Comparison of ENCODE assay signal across 1 cellular context in the genomic region with DNA sequence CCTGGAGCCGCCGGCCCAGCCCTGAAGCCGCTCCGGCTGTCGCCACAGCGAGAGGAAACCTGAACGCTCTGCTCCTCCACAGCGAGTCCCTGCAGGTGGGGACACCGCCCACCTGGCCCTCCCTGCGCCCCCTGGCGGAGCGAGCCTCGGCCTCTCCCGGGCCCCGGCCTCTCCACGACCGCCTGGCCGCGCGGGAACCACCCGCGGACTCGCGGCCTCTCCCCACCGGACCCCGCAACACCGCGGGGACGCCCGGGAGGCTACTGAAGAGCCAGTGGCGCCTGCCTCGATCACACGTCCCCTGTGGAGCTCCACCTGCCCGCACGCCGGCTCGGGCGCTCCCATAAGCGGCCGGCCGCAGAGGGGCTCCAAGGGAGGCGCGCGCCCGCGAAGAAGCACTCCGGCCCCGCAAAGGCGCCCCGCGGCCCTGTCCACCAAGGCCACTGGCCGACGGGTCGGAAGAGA.
TF ChIP-seq lines count a peak whose summit lies in the region.

No MANE protein-coding gene starts in this region.

TF ChIP-seq in K562, 482 proteins besides CTCF, POLR2A, EP300 and RAD21 (continued from another document and continues in another):
- TF ChIP-seq CLOCK (CRISPR knock-in tag; IDR thresholded peaks at IDR 0.05; ENCODE audit: borderline replicate concordance) (no peak), ZEB2 (IDR thresholded peaks at IDR 0.05) (peak; percentile 66), NUFIP1 (IDR thresholded peaks at IDR 0.05; ENCODE audit: partially characterized antibody) (no peak), FOXM1 (IDR thresholded peaks at IDR 0.05; ENCODE audit: low read depth) (no peak), FOXM1 (CRISPR knock-in tag; IDR thresholded peaks at IDR 0.05; ENCODE audit: low read depth) (no peak), ZNF253 (CRISPR knock-in tag; conservative IDR thresholded peaks at IDR 0.05) (no peak), ZNF124 (CRISPR knock-in tag; IDR thresholded peaks at IDR 0.05) (no peak), E2F5 (CRISPR knock-in tag; IDR thresholded peaks at IDR 0.05) (no peak), BHLHE40 (IDR thresholded peaks at IDR 0.05; ENCODE audit: low read length) (no peak), NCOR1 (IDR thresholded peaks at IDR 0.05) (no peak), PTTG1 (tag; IDR thresholded peaks at IDR 0.05; ENCODE audit: low read depth) (no peak), FUS (optimal IDR thresholded peaks at IDR 0.05; ENCODE audit: low read depth, low read length) (peak; percentile 31), ZNF347 (CRISPR knock-in tag; IDR thresholded peaks at IDR 0.05; ENCODE audit: low read depth) (no peak), SIX5 (IDR thresholded peaks at IDR 0.05; ENCODE audit: borderline replicate concordance in 1 of 2, insufficient read depth in 1 of 2, low read depth in 1 of 2, low read length in 2 of 2) (no peak), ZNF212 (CRISPR knock-in tag; IDR thresholded peaks at IDR 0.05) (no peak), ELF2 (CRISPR knock-in tag; IDR thresholded peaks at IDR 0.05) (no peak), MAFG (tag; conservative IDR thresholded peaks at IDR 0.05) (no peak), HSF4 (CRISPR knock-in tag; IDR thresholded peaks at IDR 0.05; ENCODE audit: borderline replicate concordance) (no peak), TAF1 (IDR thresholded peaks at IDR 0.05; ENCODE audit: control insufficient read depth, extremely low read depth, insufficient read depth, low read length, severe bottlenecking) (no peak), ZNF133 (CRISPR knock-in tag; IDR thresholded peaks at IDR 0.05) (no peak), SIN3A (IDR thresholded peaks at IDR 0.05; ENCODE audit: borderline replicate concordance in 2 of 2, control insufficient read depth in 1 of 2, low read depth in 2 of 2, low read length in 2 of 2) (no peak), U2AF1 (optimal IDR thresholded peaks at IDR 0.05; ENCODE audit: low read depth, low read length) (no peak), RFX5 (IDR thresholded peaks at IDR 0.05; ENCODE audit: low read depth, low read length) (no peak), TRIM28 (IDR thresholded peaks at IDR 0.05) (no peak), GATAD2B (IDR thresholded peaks at IDR 0.05; ENCODE audit: borderline replicate concordance) (no peak), IFI16 (CRISPR knock-in tag; IDR thresholded peaks at IDR 0.05) (no peak), MLLT1 (IDR thresholded peaks at IDR 0.05) (no peak), RBM39 (optimal IDR thresholded peaks at IDR 0.05; ENCODE audit: low read depth, low read length) (no peak), ZC3H8 (IDR thresholded peaks at IDR 0.05) (no peak), MAZ (CRISPR knock-in tag; conservative IDR thresholded peaks at IDR 0.05 in 1 of 2, IDR thresholded peaks at IDR 0.05 in 1 of 2) (peak in 1 of 2 experiments; percentile 65; a peak in 2 of 4 replicates), RHOXF2B (CRISPR knock-in tag; conservative IDR thresholded peaks at IDR 0.05) (no peak), SRSF9 (IDR thresholded peaks at IDR 0.05; ENCODE audit: borderline replicate concordance, low read depth, low read length) (no peak), TGIF2 (CRISPR knock-in tag; IDR thresholded peaks at IDR 0.05) (no peak), L3MBTL2 (IDR thresholded peaks at IDR 0.05) (peak; percentile 73; the same call in 1 of the 2 replicates), YY1 (IDR thresholded peaks at IDR 0.05; ENCODE audit: borderline replicate concordance in 1 of 3, control insufficient read depth in 1 of 3, extremely low read depth in 1 of 3, insufficient read depth in 3 of 3, insufficient read length in 1 of 3, insufficient replicate concordance in 2 of 3, low read depth in 1 of 3, low read length in 2 of 3) (peak in 2 of 3 experiments; percentile 17 to 18), SMARCB1 (IDR thresholded peaks at IDR 0.05; ENCODE audit: insufficient read length, low read depth) (no peak), ZNF274 (IDR thresholded peaks at IDR 0.05; ENCODE audit: borderline replicate concordance, low read depth, low read length) (no peak), ZNF444 (CRISPR knock-in tag; IDR thresholded peaks at IDR 0.05) (no peak), NCOA1 (IDR thresholded peaks at IDR 0.05; ENCODE audit: low read depth) (no peak), RREB1 (CRISPR knock-in tag; IDR thresholded peaks at IDR 0.05) (no peak), ASH1L (IDR thresholded peaks at IDR 0.05; ENCODE audit: borderline replicate concordance, low read depth, partially characterized antibody) (no peak), CBFB (CRISPR knock-in tag; IDR thresholded peaks at IDR 0.05) (no peak), PRMT5 (CRISPR knock-in tag; IDR thresholded peaks at IDR 0.05) (no peak), STAT5B (CRISPR knock-in tag; IDR thresholded peaks at IDR 0.05) (no peak), ZSCAN29 (IDR thresholded peaks at IDR 0.05) (no peak), KDM2B (CRISPR knock-in tag; IDR thresholded peaks at IDR 0.05) (no peak), KLF6 (CRISPR knock-in tag; IDR thresholded peaks at IDR 0.05; ENCODE audit: borderline replicate concordance) (no peak), ZNF3 (CRISPR knock-in tag; IDR thresholded peaks at IDR 0.05) (no peak), NCOA2 (IDR thresholded peaks at IDR 0.05; ENCODE audit: partially characterized antibody in 2 of 2) (no peak), HOXB6 (CRISPR knock-in tag; IDR thresholded peaks at IDR 0.05; ENCODE audit: borderline replicate concordance) (no peak), SOX6 (IDR thresholded peaks at IDR 0.05) (no peak), HNRNPK (IDR thresholded peaks at IDR 0.05; ENCODE audit: low read depth, low read length, poor library complexity, severe bottlenecking) (no peak), ESRRB (CRISPR knock-in tag; IDR thresholded peaks at IDR 0.05; ENCODE audit: borderline replicate concordance) (no peak), ADNP (tag; IDR thresholded peaks at IDR 0.05) (no peak), LARP7 (IDR thresholded peaks at IDR 0.05) (no peak), MXD1 (CRISPR knock-in tag; IDR thresholded peaks at IDR 0.05; ENCODE audit: borderline replicate concordance, poor library complexity, severe bottlenecking) (no peak), SETDB1 (IDR thresholded peaks at IDR 0.05; ENCODE audit: low read length) (no peak)
- TF ChIP-seq, protein P1, sequence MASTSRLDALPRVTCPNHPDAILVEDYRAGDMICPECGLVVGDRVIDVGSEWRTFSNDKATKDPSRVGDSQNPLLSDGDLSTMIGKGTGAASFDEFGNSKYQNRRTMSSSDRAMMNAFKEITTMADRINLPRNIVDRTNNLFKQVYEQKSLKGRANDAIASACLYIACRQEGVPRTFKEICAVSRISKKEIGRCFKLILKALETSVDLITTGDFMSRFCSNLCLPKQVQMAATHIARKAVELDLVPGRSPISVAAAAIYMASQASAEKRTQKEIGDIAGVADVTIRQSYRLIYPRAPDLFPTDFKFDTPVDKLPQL (IDR thresholded peaks at IDR 0.05; ENCODE audit: extremely low read depth, insufficient read length), result no peak
- TF ChIP-seq, protein P2, sequence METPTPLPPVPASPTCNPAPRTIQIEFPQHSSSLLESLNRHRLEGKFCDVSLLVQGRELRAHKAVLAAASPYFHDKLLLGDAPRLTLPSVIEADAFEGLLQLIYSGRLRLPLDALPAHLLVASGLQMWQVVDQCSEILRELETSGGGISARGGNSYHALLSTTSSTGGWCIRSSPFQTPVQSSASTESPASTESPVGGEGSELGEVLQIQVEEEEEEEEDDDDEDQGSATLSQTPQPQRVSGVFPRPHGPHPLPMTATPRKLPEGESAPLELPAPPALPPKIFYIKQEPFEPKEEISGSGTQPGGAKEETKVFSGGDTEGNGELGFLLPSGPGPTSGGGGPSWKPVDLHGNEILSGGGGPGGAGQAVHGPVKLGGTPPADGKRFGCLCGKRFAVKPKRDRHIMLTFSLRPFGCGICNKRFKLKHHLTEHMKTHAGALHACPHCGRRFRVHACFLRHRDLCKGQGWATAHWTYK (CRISPR knock-in tag; IDR thresholded peaks at IDR 0.05), result no peak
- TF ChIP-seq, protein P3, sequence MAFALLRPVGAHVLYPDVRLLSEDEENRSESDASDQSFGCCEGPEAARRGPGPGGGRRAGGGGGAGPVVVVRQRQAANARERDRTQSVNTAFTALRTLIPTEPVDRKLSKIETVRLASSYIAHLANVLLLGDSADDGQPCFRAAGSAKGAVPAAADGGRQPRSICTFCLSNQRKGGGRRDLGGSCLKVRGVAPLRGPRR (CRISPR knock-in tag; IDR thresholded peaks at IDR 0.05), result no peak
- TF ChIP-seq, protein P4, sequence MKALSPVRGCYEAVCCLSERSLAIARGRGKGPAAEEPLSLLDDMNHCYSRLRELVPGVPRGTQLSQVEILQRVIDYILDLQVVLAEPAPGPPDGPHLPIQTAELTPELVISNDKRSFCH (CRISPR knock-in tag; IDR thresholded peaks at IDR 0.05), result no peak
- TF ChIP-seq, protein P4 (tag; IDR thresholded peaks at IDR 0.05), result 0 out of 2 replicates have a peak, but pooled peaks have one; percentile 24
